In genomic region chr3:96480881-96481280, GRCh38 we compare ENCODE assay signal across 25 cellular contexts.
"Had no signal": no experiment of that assay in that cellular context is flagged by ENCODE, and none has a peak within 500 bp of the region (broad histone marks: within the 10 kb centered on the region; RNA-seq: fewer than 3 reads in every experiment).

No MANE protein-coding gene starts in this region.

- H3K9ac ChIP-seq: neural progenitor cell, parathyroid adenoma had no signal

- ATAC-seq: naive thymus-derived CD8-positive, alpha-beta T cell; natural killer cell treated with Interleukin-12 subunit alpha and Interleukin-12 subunit beta and Interleukin-15 and Interleukin-18, amount 100 ng/mL, for 72 hours; psoas muscle; right cardiac atrium; right lobe of liver; stimulated activated effector memory CD8-positive, alpha-beta T cell treated with anti-CD3 and anti-CD28 coated beads, Interleukin-12 subunit alpha, Interleukin-12 subunit beta, amount 100 ng/mL, for 72 hours; stimulated activated naive B cell treated with anti-CD40 and anti-IgM and Interleukin-4, amounts not matched to agents 10 μg/mL and 1 μg/mL and 100 μg/mL, for 72 hours had no signal

- DNase-seq: naive B cell; naive thymus-derived CD8-positive, alpha-beta T cell; nephron progenitor cell; occipital lobe; ovary; psoas muscle; right cardiac atrium; sigmoid colon; small intestine; stimulated activated CD4-positive, alpha-beta T cell treated with anti-CD3 and anti-CD28 coated beads, Interleukin-15, amount 100 ng/mL, for 24 hours; stimulated activated CD4-positive, alpha-beta T cell treated with anti-CD3 and anti-CD28 coated beads, Interleukin-2, amount 100 ng/mL, for 24 hours; stimulated activated CD4-positive, alpha-beta T cell treated with anti-CD3 and anti-CD28 coated beads, Interleukin-2, amount 100 ng/mL, for 48 hours; stimulated activated CD4-positive, alpha-beta T cell treated with anti-CD3 and anti-CD28 coated beads, Interleukin-4, amount 100 ng/mL, for 24 hours; stimulated activated naive B cell treated with anti-CD40 and anti-IgM and Interleukin-4, amounts not matched to agents 10 μg/mL and 1 μg/mL and 100 μg/mL, for 72 hours; stimulated activated naive CD4-positive, alpha-beta T cell treated with Interleukin-2 at 50 U/mL for 16 hours; stomach; tibial artery; trophoblast cell; uterus had no signal

- H3K4me3 ChIP-seq: neural progenitor cell, ovary, psoas muscle, right lobe of liver, sigmoid colon, stomach, tibial artery, upper lobe of left lung, uterus had no signal

- H3K9me3 ChIP-seq: ovary, psoas muscle, right lobe of liver, tibial artery, upper lobe of left lung, uterus had no signal

- H3K27ac ChIP-seq: neural progenitor cell, ovary, parathyroid adenoma, psoas muscle, right lobe of liver, sigmoid colon, stomach, tibial artery, upper lobe of left lung, uterus had no signal

- H3K27me3 ChIP-seq: neural progenitor cell, ovary, right lobe of liver, sigmoid colon, stomach, tibial artery, upper lobe of left lung, uterus had no signal

- H3K4me1 ChIP-seq: neural progenitor cell, parathyroid adenoma, psoas muscle, right lobe of liver, sigmoid colon, stomach, tibial artery, upper lobe of left lung, uterus had no signal

- H3K36me3 ChIP-seq: neural progenitor cell, ovary, right lobe of liver, sigmoid colon, stomach, tibial artery, upper lobe of left lung, uterus had no signal

- FAIRE-seq: small intestine had no signal
